13 cellular contexts compared by ENCODE assay signal in genomic region chr4:87044511-87045369, GRCh38.
DNase-seq lines count a peak whose midpoint lies in the region; ATAC-seq and TF ChIP-seq lines count a peak whose summit lies in the region.
"Had no signal": no experiment of that assay in that cellular context is flagged by ENCODE, and none has a peak within 500 bp of the region (broad histone marks: within the 10 kb centered on the region; RNA-seq: fewer than 3 reads in every experiment).

No MANE protein-coding gene starts in this region.

- TF ChIP-seq CTCF in ascending aorta (IDR thresholded peaks at IDR 0.05) (no peak), psoas muscle (IDR thresholded peaks at IDR 0.05) (no peak), HFFc6 (IDR thresholded peaks at IDR 0.05) (no peak)

- peak overlapping the region in 1 of 2 donors; percentile 48 for H3K4me3 ChIP-seq in ascending aorta
- peak overlapping the region; percentile 55 for H3K4me3 ChIP-seq in psoas muscle
- no peak overlapping the region for H3K4me3 ChIP-seq in CD4-positive, alpha-beta memory T cell (ENCODE audit: low read length in 2 of 2)
- H3K4me3 ChIP-seq: GM12878 had no signal

- peaks cover 5 to 38% of the 10 kb centered on the region in 2 donors for H3K4me1 ChIP-seq in ascending aorta
- peaks cover 76% of the 10 kb centered on the region for H3K4me1 ChIP-seq in psoas muscle
- H3K4me1 ChIP-seq in CD4-positive, alpha-beta memory T cell (ENCODE audit: insufficient read depth, low read length) = peaks cover 24% of the 10 kb centered on the region

- H3K27ac ChIP-seq in ascending aorta = peak overlapping the region; percentile 86 to 87
- peak overlapping the region; percentile 91 for H3K27ac ChIP-seq in psoas muscle
- H3K27ac ChIP-seq in CD4-positive, alpha-beta memory T cell (ENCODE audit: low read depth, low read length) = no peak overlapping the region

- peak; percentile 75 for DNase-seq in Caki2 (ENCODE audit: low read depth)
- DNase-seq in ascending aorta (ENCODE audit: low spot score in 2 of 2) = no peak
- DNase-seq in islet precursor cell = peak; percentile 71
- DNase-seq in psoas muscle = no peak
- DNase-seq in HFFc6 = no peak
- DNase-seq in CD4-positive, alpha-beta memory T cell = no peak
- DNase-seq: NCI-H1105; SIG-M5; stimulated activated CD4-positive, alpha-beta T cell treated with anti-CD3 and anti-CD28 coated beads, Interleukin-4, amount 100 ng/mL, for 1 hour had no signal

- H3K4me3 Mint-ChIP-seq in HFFc6 = no peak overlapping the region
- no peak overlapping the region for H3K4me3 Mint-ChIP-seq in CD4-positive, alpha-beta memory T cell
- H3K4me3 Mint-ChIP-seq: central memory CD8-positive, alpha-beta T cell had no signal

- CTCF ChIA-PET in CD4-positive, alpha-beta memory T cell (lab: Charles Lee; ENCODE audit: partially characterized antibody) = interaction anchor here (1.0 kb wide), 1 partner anchor 10 kb away, joined by 4 read pairs; no protein-coding TSS in a partner anchor

- no peaks in the 10 kb centered on the region for H3K27me3 ChIP-seq in ascending aorta
- no peaks in the 10 kb centered on the region for H3K27me3 ChIP-seq in psoas muscle (ENCODE audit: insufficient read depth in 3 of 3, low read length in 2 of 3)
- H3K27me3 ChIP-seq in CD4-positive, alpha-beta memory T cell (ENCODE audit: insufficient read depth, low read length) = no peaks in the 10 kb centered on the region

- in situ Hi-C loops in Caki2 (cut with HindIII; ENCODE audit: low pct_unique_long_range_greater_than_20kb, low sequenced_read_pairs) = no loop called here

- H3K36me3 Mint-ChIP-seq in HFFc6 (ENCODE audit: low read depth) = peaks cover 10% of the 10 kb centered on the region
- peaks cover 25 to 29% of the 10 kb centered on the region in 2 donors for H3K36me3 Mint-ChIP-seq in CD4-positive, alpha-beta memory T cell

- H3K4me1 Mint-ChIP-seq in HFFc6 (ENCODE audit: low read depth) = peaks cover 17% of the 10 kb centered on the region
- H3K4me1 Mint-ChIP-seq in CD4-positive, alpha-beta memory T cell = peaks cover 15 to 50% (median 34%) of the 10 kb centered on the region in 4 donors

- H3K36me3 ChIP-seq in ascending aorta (peaks cover 4 to 10% of the 10 kb centered on the region in 2 donors), psoas muscle (ENCODE audit: insufficient read depth in 1 of 2, low read depth in 1 of 2) (peaks cover 0 to 22% of the 10 kb centered on the region in 2 donors)
- peaks cover 12% of the 10 kb centered on the region for H3K36me3 ChIP-seq in CD4-positive, alpha-beta memory T cell (ENCODE audit: insufficient read depth, low read length)

- no peaks in the 10 kb centered on the region for H3K27me3 Mint-ChIP-seq in HFFc6 (ENCODE audit: insufficient read depth)
- H3K27me3 Mint-ChIP-seq in CD4-positive, alpha-beta memory T cell = no peaks in the 10 kb centered on the region
- H3K27me3 Mint-ChIP-seq: central memory CD8-positive, alpha-beta T cell had no signal

- intact Hi-C loops in ascending aorta (cut with DNase I) = no loop called here
- intact Hi-C loops in psoas muscle (cut with DNase I) = loop anchor here (5.0 kb wide), 2 partner anchors 32 to 37 kb away; no protein-coding TSS in a partner anchor
- intact Hi-C loops in CD4-positive, alpha-beta memory T cell (cut with micrococcal nuclease) = no loop called here

- peak in 3 of 4 donors; percentile 19 to 60 (median 48) for ATAC-seq in psoas muscle
- ATAC-seq in HG03439 (IDR thresholded peaks at IDR 0.05; ENCODE audit: unreplicated experiment) = no peak
- no peak for ATAC-seq in GM21526 (IDR thresholded peaks at IDR 0.05; ENCODE audit: low FRiP score, unreplicated experiment)
- ATAC-seq: GM12878 had no signal

- POLR2A ChIA-PET in CD4-positive, alpha-beta memory T cell (lab: Charles Lee; ENCODE audit: partially characterized antibody) = interaction anchor here (1.0 kb wide), 1 partner anchor 109 kb away, joined by 3 read pairs; no protein-coding TSS in a partner anchor

- 7 to 21% (median 10%) methylated on average over 7 of the region's 7 CpGs for WGBS in psoas muscle, 3 donors

- no peaks in the 10 kb centered on the region for H3K9me3 Mint-ChIP-seq in HFFc6
- H3K9me3 Mint-ChIP-seq in CD4-positive, alpha-beta memory T cell = no peaks in the 10 kb centered on the region
- H3K9me3 Mint-ChIP-seq: central memory CD8-positive, alpha-beta T cell had no signal

- H3K9me3 ChIP-seq in ascending aorta = no peaks in the 10 kb centered on the region
- no peaks in the 10 kb centered on the region for H3K9me3 ChIP-seq in psoas muscle
- H3K9me3 ChIP-seq in CD4-positive, alpha-beta memory T cell (ENCODE audit: control insufficient read depth in 1 of 2, low read length in 2 of 2) = no peaks in the 10 kb centered on the region

- no peak overlapping the region for H3K27ac Mint-ChIP-seq in HFFc6
- H3K27ac Mint-ChIP-seq in CD4-positive, alpha-beta memory T cell = no peak overlapping the region

Comparison
In these comparisons a context has a peak if more than half of its experiments do, and no peak if none do; other contexts are left out.
1. DNase-seq: peak in Caki2 (single experiment) and islet precursor cell (single experiment); none in ascending aorta (0 of 2), psoas muscle (0 of 2), HFFc6 (single experiment) and CD4-positive, alpha-beta memory T cell (0 of 5).
2. ATAC-seq: peak in psoas muscle (3 of 4); none in HG03439 (single experiment) and GM21526 (single experiment).
3. intact Hi-C loops: an anchor here in psoas muscle (5.0 kb wide); none called in ascending aorta and CD4-positive, alpha-beta memory T cell.